In genomic region chr5:96000308-96000707, GRCh38 we compare ENCODE assay signal across 24 cellular contexts. TPM values are rescaled to one million over a fixed set of nuclear protein-coding genes. Genes with fewer than 3 reads are reported as not detected.
DNase-seq lines count a peak whose midpoint lies in the region; ATAC-seq, FAIRE-seq and TF ChIP-seq lines count a peak whose summit lies in the region.
"Had no signal": no experiment of that assay in that cellular context is flagged by ENCODE, and none has a peak within 500 bp of the region (broad histone marks: within the 10 kb centered on the region; RNA-seq: fewer than 3 reads in every experiment).

No MANE protein-coding gene starts in this region.

- FAIRE-seq in H54 (lab: Jason Lieb, UNC) (peak; percentile 68), urothelium cell line (lab: Jason Lieb, UNC) (no peak)
- FAIRE-seq: A204.1, G401.6, GM12891, GM19239 had no signal

- H3K9me3 ChIP-seq in hepatocyte (ENCODE audit: low read depth), result no peaks in the 10 kb centered on the region
- H3K9me3 ChIP-seq: BE2C, BLaER1 had no signal

- no peak overlapping the region for H3K4me3 ChIP-seq in hepatocyte
- H3K4me3 ChIP-seq: BLaER1 had no signal

- H3K4me3 Mint-ChIP-seq in natural killer cell, result no peak overlapping the region
- H3K4me3 Mint-ChIP-seq: CD14-positive monocyte; CD4-positive, alpha-beta memory T cell; CD4-positive, CD25-positive, alpha-beta regulatory T cell; CD8-positive, alpha-beta memory T cell had no signal

- H3K27me3 Mint-ChIP-seq in natural killer cell (ENCODE audit: low read depth in 2 of 2), result peaks cover 5 to 27% of the 10 kb centered on the region in 2 donors

- no peaks in the 10 kb centered on the region for H3K4me1 ChIP-seq in hepatocyte (ENCODE audit: insufficient read depth)
- H3K4me1 ChIP-seq: BE2C, BLaER1 had no signal

- no peaks in the 10 kb centered on the region for H3K27me3 ChIP-seq in hepatocyte
- H3K27me3 ChIP-seq: BE2C, BLaER1 had no signal

- no peaks in the 10 kb centered on the region for H4K20me1 ChIP-seq in hepatocyte (ENCODE audit: insufficient read depth, poor library complexity, severe bottlenecking)
- H4K20me1 ChIP-seq: BLaER1 had no signal

- no peak for ATAC-seq in HG03354 (IDR thresholded peaks at IDR 0.05; ENCODE audit: poor library complexity, severe bottlenecking, unreplicated experiment)
- ATAC-seq in natural killer cell, result no peak

- TF ChIP-seq CTCF in hepatocyte (IDR thresholded peaks at IDR 0.05; ENCODE audit: poor library complexity), result no peak
- TF ChIP-seq CTCF in natural killer cell (IDR thresholded peaks at IDR 0.05), result no peak

- no peaks in the 10 kb centered on the region for H3K9me2 ChIP-seq in hepatocyte (replicated peaks; ENCODE audit: insufficient read depth)

- no peak for TF ChIP-seq POLR2A in H54 (IDR thresholded peaks at IDR 0.05; ENCODE audit: low read depth, low read length)

- no peaks in the 10 kb centered on the region for H3K36me3 Mint-ChIP-seq in natural killer cell
- H3K36me3 Mint-ChIP-seq: CD14-positive monocyte; CD4-positive, alpha-beta memory T cell; CD4-positive, CD25-positive, alpha-beta regulatory T cell; CD8-positive, alpha-beta memory T cell had no signal

- WGBS in hepatocyte (ENCODE audit: low lambda C conversion rate, missing lambda C conversion rate), result 96% methylated on average over 3 of the region's 3 CpGs

- DNase-seq in H54 (ENCODE audit: insufficient read length, low spot score), result no peak
- DNase-seq in hepatocyte (ENCODE audit: low spot score), result no peak
- DNase-seq in urothelium cell line (ENCODE audit: low spot score), result no peak
- no peak for DNase-seq in natural killer cell
- DNase-seq: 8988T; ACHN; BE2C; C1 segment of cervical spinal cord; CD4-positive, alpha-beta memory T cell; CD4-positive, CD25-positive, alpha-beta regulatory T cell; CD8-positive, alpha-beta memory T cell; COR-L47; DMS 273 treated with DMSO at 0.1 percent for 48 hours; DMS153; DMS53; DMS79; GF-D8 had no signal

- no peak overlapping the region for H3K4me2 ChIP-seq in hepatocyte
- H3K4me2 ChIP-seq: BLaER1 had no signal

- peak overlapping the region; percentile 44 for H3K27ac ChIP-seq in hepatocyte
- H3K27ac ChIP-seq: BLaER1 had no signal

- H3K79me2 ChIP-seq in hepatocyte, result no peaks in the 10 kb centered on the region

- intact Hi-C loops in natural killer cell (cut with micrococcal nuclease), result no loop called here

- no peaks in the 10 kb centered on the region for H3K4me1 Mint-ChIP-seq in natural killer cell
- H3K4me1 Mint-ChIP-seq: CD14-positive monocyte; CD4-positive, alpha-beta memory T cell; CD4-positive, CD25-positive, alpha-beta regulatory T cell; CD8-positive, alpha-beta memory T cell had no signal

- no peak overlapping the region for H3K27ac Mint-ChIP-seq in natural killer cell
- H3K27ac Mint-ChIP-seq: CD14-positive monocyte; CD4-positive, alpha-beta memory T cell; CD4-positive, CD25-positive, alpha-beta regulatory T cell; CD8-positive, alpha-beta memory T cell had no signal

- H2AFZ ChIP-seq in hepatocyte, result no peak overlapping the region

- H3K9me3 Mint-ChIP-seq in natural killer cell, result no peaks in the 10 kb centered on the region
- H3K9me3 Mint-ChIP-seq: CD4-positive, alpha-beta memory T cell; CD8-positive, alpha-beta memory T cell had no signal

- H3K36me3 ChIP-seq in hepatocyte (replicated peaks; ENCODE audit: insufficient read depth, low read depth), result no peaks in the 10 kb centered on the region
- H3K36me3 ChIP-seq: BE2C, BLaER1 had no signal

RNA-seq across cellular contexts. Expression of gene ELL2, which starts 38.7 kb away (rescaled TPM):
- total RNA-seq in hepatocyte, result 51.1 and 56.0 TPM in 2 replicates
- 31.9 and 34.6 TPM in 2 replicates for polyA plus RNA-seq in hepatocyte
- total RNA-seq in natural killer cell, result 10 to 100 TPM; 52.8 to 78.2 (median 69.4) TPM
